Comparison of ENCODE assay signal across 26 cellular contexts in genomic region chr12:71005166-71005565, GRCh38.
"Had no signal": no experiment of that assay in that cellular context is flagged by ENCODE, and none has a peak within 500 bp of the region (broad histone marks: within the 10 kb centered on the region; RNA-seq: fewer than 3 reads in every experiment).

No MANE protein-coding gene starts in this region.

- H3K9me3 Mint-ChIP-seq: dendritic cell treated with granulocyte-macrophage colony-stimulating factor and Interleukin-4, amounts not matched to agents 40 ng/mL and 50 ng/mL, for 4 days; endodermal cell had no signal

- H3K36me3 ChIP-seq: colonic mucosa, esophagus muscularis mucosa, esophagus squamous epithelium, gastrocnemius medialis, gastroesophageal sphincter, heart left ventricle, heart right ventricle had no signal

- ATAC-seq: effector memory CD8-positive, alpha-beta T cell; esophagus mucosa; foreskin keratinocyte; gastrocnemius medialis; gastroesophageal sphincter; heart left ventricle; heart right ventricle had no signal

- H3K4me3 ChIP-seq: colonic mucosa, coronary artery, dorsolateral prefrontal cortex, esophagus muscularis mucosa, esophagus squamous epithelium, gastrocnemius medialis, gastroesophageal sphincter, heart left ventricle, heart right ventricle, hepatocyte had no signal

- H3K27ac Mint-ChIP-seq: dendritic cell treated with granulocyte-macrophage colony-stimulating factor and Interleukin-4, amounts not matched to agents 40 ng/mL and 50 ng/mL, for 4 days; effector memory CD8-positive, alpha-beta T cell; endodermal cell had no signal

- H3K27ac ChIP-seq: colonic mucosa, dorsolateral prefrontal cortex, epithelial cell of prostate, esophagus muscularis mucosa, esophagus squamous epithelium, foreskin keratinocyte, gastrocnemius medialis, gastroesophageal sphincter, heart left ventricle, heart right ventricle, hepatocyte had no signal

- H3K9me3 ChIP-seq: colonic mucosa, esophagus muscularis mucosa, esophagus squamous epithelium, gastrocnemius medialis, gastroesophageal sphincter, heart left ventricle, heart right ventricle had no signal

- H2AFZ ChIP-seq: hepatocyte had no signal

- H3K4me1 ChIP-seq: colonic mucosa, esophagus muscularis mucosa, esophagus squamous epithelium, foreskin keratinocyte, gastrocnemius medialis, gastroesophageal sphincter, heart left ventricle had no signal

- H3K27me3 Mint-ChIP-seq: dendritic cell treated with granulocyte-macrophage colony-stimulating factor and Interleukin-4, amounts not matched to agents 40 ng/mL and 50 ng/mL, for 4 days; effector memory CD8-positive, alpha-beta T cell had no signal

- H3K79me2 ChIP-seq: hepatocyte had no signal

- H3K4me2 ChIP-seq: hepatocyte had no signal

- H3K27me3 ChIP-seq: colonic mucosa, dorsolateral prefrontal cortex, esophagus muscularis mucosa, esophagus squamous epithelium, foreskin keratinocyte, gastrocnemius medialis, gastroesophageal sphincter, heart left ventricle, heart right ventricle, hepatocyte had no signal

- DNase-seq: colonic mucosa; cortex of kidney; dermis blood vessel endothelial cell; dorsolateral prefrontal cortex; effector CD4-positive, alpha-beta T cell; effector CD8-positive, alpha-beta T cell; effector memory CD4-positive, alpha-beta T cell; effector memory CD8-positive, alpha-beta T cell; endodermal cell; erythroblast; esophagus squamous epithelium; foreskin fibroblast; foreskin keratinocyte; foreskin melanocyte; gastrocnemius medialis; glutamatergic neuron; head of caudate nucleus; heart left ventricle; heart right ventricle had no signal

- H3K4me3 Mint-ChIP-seq: dendritic cell treated with granulocyte-macrophage colony-stimulating factor and Interleukin-4, amounts not matched to agents 40 ng/mL and 50 ng/mL, for 4 days; effector memory CD8-positive, alpha-beta T cell; endodermal cell had no signal
